14 cellular contexts compared by ENCODE assay signal in genomic region chr20:51461306-51461705, GRCh38.
DNase-seq lines count a peak whose midpoint lies in the region; ATAC-seq and TF ChIP-seq lines count a peak whose summit lies in the region.
"Had no signal": no experiment of that assay in that cellular context is flagged by ENCODE, and none has a peak within 500 bp of the region (broad histone marks: within the 10 kb centered on the region; RNA-seq: fewer than 3 reads in every experiment).

No MANE protein-coding gene starts in this region.

- ATAC-seq in GM18517 (IDR thresholded peaks at IDR 0.05; ENCODE audit: unreplicated experiment) (peak; percentile 26), GM21723 (IDR thresholded peaks at IDR 0.05; ENCODE audit: unreplicated experiment) (peak; percentile 12), GM19328 (IDR thresholded peaks at IDR 0.05; ENCODE audit: unreplicated experiment) (no peak), GM18907 (IDR thresholded peaks at IDR 0.05; ENCODE audit: unreplicated experiment) (no peak)
- ATAC-seq: pancreas had no signal

- no peaks in the 10 kb centered on the region for H4K20me1 ChIP-seq in Karpas-422 (ENCODE audit: insufficient read depth, low read depth, low read length)

- TF ChIP-seq CTCF in coronary artery (IDR thresholded peaks at IDR 0.05): no peak

- peak overlapping the region; percentile 22; the same call in 1 of the 2 replicates for H3K4me3 ChIP-seq in Karpas-422 (ENCODE audit: low read length)
- no peak overlapping the region for H3K4me3 ChIP-seq in coronary artery
- H3K4me3 ChIP-seq: lung, pancreas had no signal

- H3K9me3 ChIP-seq in Karpas-422 (ENCODE audit: low read length): no peaks in the 10 kb centered on the region
- H3K9me3 ChIP-seq: pancreas had no signal

- peak overlapping the region; percentile 63 for H3K4me2 ChIP-seq in Karpas-422 (ENCODE audit: low read depth, low read length, poor library complexity, severe bottlenecking)

- H3K27ac ChIP-seq in Karpas-422 (ENCODE audit: low read length) (peak overlapping the region; percentile 100), coronary artery (no peak overlapping the region)
- H3K27ac ChIP-seq: pancreas had no signal

- peak overlapping the region; percentile 77 for H3K9ac ChIP-seq in Karpas-422 (ENCODE audit: low read length)

- H3K9me2 ChIP-seq in Karpas-422 (replicated peaks; ENCODE audit: insufficient read depth, low read length): no peaks in the 10 kb centered on the region

- peak; percentile 88 for DNase-seq in Karpas-422
- DNase-seq in coronary artery (ENCODE audit: low spot score): peak; percentile 50
- no peak for DNase-seq in T-helper 1 cell
- DNase-seq in NCI-H2107 treated with DMSO at 0.1 percent for 48 hours (lab: John Stamatoyannopoulos, UW; ENCODE audit: unreplicated experiment): no peak
- DNase-seq: C1 segment of cervical spinal cord; hippocampal formation; NCI-H1436; pancreas; stimulated activated CD4-positive, alpha-beta T cell treated with anti-CD3 and anti-CD28 coated beads, Interleukin-15, amount 100 ng/mL, for 24 hours had no signal

- no peak overlapping the region for H2AFZ ChIP-seq in Karpas-422 (ENCODE audit: low read length)

- peaks cover 31% of the 10 kb centered on the region for H3K36me3 ChIP-seq in Karpas-422 (ENCODE audit: insufficient read depth, low read length)
- H3K36me3 ChIP-seq: pancreas had no signal

- H3K4me1 ChIP-seq in Karpas-422 (ENCODE audit: low read length): peaks cover 88% of the 10 kb centered on the region

- H3K27me3 ChIP-seq in Karpas-422 (ENCODE audit: low read length): no peaks in the 10 kb centered on the region
- H3K27me3 ChIP-seq: pancreas had no signal

- H3K79me2 ChIP-seq in Karpas-422 (ENCODE audit: low read length): peaks cover 19% of the 10 kb centered on the region

Comparison
In these comparisons a context has a peak if more than half of its experiments do, and no peak if none do; other contexts are left out.
1. ATAC-seq: peak in GM18517 (single experiment) and GM21723 (single experiment); none in GM19328 (single experiment) and GM18907 (single experiment).
2. DNase-seq: peak in Karpas-422 (single experiment) and coronary artery (single experiment); none in T-helper 1 cell (0 of 5) and NCI-H2107 treated with DMSO at 0.1 percent for 48 hours (single experiment).